ENCODE assay signal across 25 cellular contexts in genomic region chr11:57556041-57556440, GRCh38. TPM values are rescaled to one million over a fixed set of nuclear protein-coding genes. Genes with fewer than 3 reads are reported as not detected.
A peak's percentile ranks its signal among the peaks of the same experiment; 100 is the strongest.
DNase-seq lines count a peak whose midpoint lies in the region; ATAC-seq, FAIRE-seq and TF ChIP-seq lines count a peak whose summit lies in the region.
"Had no signal": no experiment of that assay in that cellular context is flagged by ENCODE, and none has a peak within 500 bp of the region (broad histone marks: within the 10 kb centered on the region; RNA-seq: fewer than 3 reads in every experiment).

No MANE protein-coding gene starts in this region.

- H3K79me2 ChIP-seq in H9 (ENCODE audit: insufficient read depth, low read length), result no peaks in the 10 kb centered on the region
- H3K79me2 ChIP-seq in K562 (ENCODE audit: control insufficient read depth, insufficient read depth, low read length), result no peaks in the 10 kb centered on the region

- H3K9me3 ChIP-seq in H9 (ENCODE audit: control insufficient read depth, low read depth, low read length) (no peaks in the 10 kb centered on the region), HUES6 (ENCODE audit: control insufficient read depth, insufficient read depth, low read depth, low read length) (no peaks in the 10 kb centered on the region), K562 (replicated peaks; ENCODE audit: control insufficient read depth, insufficient read depth, low read depth, low read length) (no peaks in the 10 kb centered on the region), upper lobe of left lung (no peaks in the 10 kb centered on the region)

- no peak overlapping the region for H3K14ac ChIP-seq in H9 (ENCODE audit: insufficient read depth, low read length)

- H3K4me3 Mint-ChIP-seq in H9, result no peak overlapping the region
- H3K4me3 Mint-ChIP-seq: CD4-positive, alpha-beta memory T cell had no signal

- no peak for TF ChIP-seq RAD21 in K562 (CRISPR knock-in tag; conservative IDR thresholded peaks at IDR 0.05 in 1 of 2, IDR thresholded peaks at IDR 0.05 in 1 of 2)

- in situ Hi-C loops in K562 (cut with MboI), result no loop called here

- H4K8ac ChIP-seq in H9 (replicated peaks; ENCODE audit: insufficient read length, low read depth, low read length), result peak overlapping the region; percentile 82

- intact Hi-C loops in K562 (cut with micrococcal nuclease), result no loop called here

- H3K9me3 Mint-ChIP-seq in H9, result no peaks in the 10 kb centered on the region
- H3K9me3 Mint-ChIP-seq: CD4-positive, alpha-beta memory T cell had no signal

- CTCF ChIA-PET in K562 (lab: Yijun Ruan, JAX; ENCODE audit: low intra/inter-chr PET ratio), result no interaction called here

- peaks cover 26% of the 10 kb centered on the region for H3K36me3 ChIP-seq in HUES6 (ENCODE audit: control insufficient read depth, insufficient read depth, low read length)
- H3K36me3 ChIP-seq in K562 (ENCODE audit: control insufficient read depth, insufficient read depth, low read length), result no peaks in the 10 kb centered on the region
- H3K36me3 ChIP-seq in upper lobe of left lung, result peaks cover 27 to 92% (median 83%) of the 10 kb centered on the region in 4 donors

- H3K27ac Mint-ChIP-seq in H9, result no peak overlapping the region

- H3K18ac ChIP-seq in H9 (ENCODE audit: insufficient read length, low read depth, low read length), result no peak overlapping the region

- H3K23me2 ChIP-seq in H9 (ENCODE audit: insufficient read length, low read depth, low read length, poor library complexity, severe bottlenecking), result no peaks in the 10 kb centered on the region

- H3K9ac ChIP-seq in H9 (ENCODE audit: extremely low read depth, insufficient read length, low read length) (no peak overlapping the region), HUES6 (ENCODE audit: low read length) (peak overlapping the region; percentile 9), K562 (ENCODE audit: insufficient read depth in 1 of 2, low read depth in 2 of 2, low read length in 2 of 2) (no peak overlapping the region)

- no peak for TF ChIP-seq POLR2A in K562 (conservative IDR thresholded peaks at IDR 0.05)
- TF ChIP-seq POLR2A in upper lobe of left lung (IDR thresholded peaks at IDR 0.05), result no peak

- no peak overlapping the region for H4K5ac ChIP-seq in H9 (ENCODE audit: insufficient read length, low read depth, low read length)

- no peak overlapping the region for H2BK12ac ChIP-seq in H9 (ENCODE audit: insufficient read length, low read depth, low read length)

- no peak overlapping the region for H2BK15ac ChIP-seq in H9 (ENCODE audit: low read depth, low read length)

- H3K79me1 ChIP-seq in H9 (ENCODE audit: insufficient read depth, low read depth, low read length, poor library complexity, severe bottlenecking), result no peaks in the 10 kb centered on the region

- no peak for FAIRE-seq in K562 (lab: Jason Lieb, UNC)
- FAIRE-seq: GM18507 had no signal

- no peak overlapping the region for H3K56ac ChIP-seq in H9 (ENCODE audit: insufficient read length, low read depth, low read length)

- H3K36me3 Mint-ChIP-seq in H9 (ENCODE audit: insufficient read depth in 1 of 3, low read depth in 3 of 3), result peaks cover 18 to 62% (median 53%) of the 10 kb centered on the region in 3 experiments; a peak in 6 of 7 replicates

- H3K27ac ChIP-seq in H9 (ENCODE audit: insufficient read length, low read depth, low read length), result no peak overlapping the region
- no peak overlapping the region for H3K27ac ChIP-seq in HUES6 (ENCODE audit: low read depth, low read length)
- no peak overlapping the region for H3K27ac ChIP-seq in K562 (ENCODE audit: extremely low read depth, low read depth, low read length)
- H3K27ac ChIP-seq in upper lobe of left lung, result no peak overlapping the region
- H3K27ac ChIP-seq: HL-60, RWPE1 had no signal

- WGBS in H9 (ENCODE audit: extremely low coverage, insufficient read length, low lambda C conversion rate), result no CpG with 5 or more reads among the region's 8 CpGs
- WGBS in K562 (ENCODE audit: insufficient coverage, low coverage, missing lambda C conversion rate), result 55% methylated on average over 8 of the region's 8 CpGs
- 87 to 88% methylated on average over 8 of the region's 8 CpGs for WGBS in upper lobe of left lung, 2 donors

- TF ChIP-seq EP300 in K562 (IDR thresholded peaks at IDR 0.05; ENCODE audit: low read length) (no peak), upper lobe of left lung (IDR thresholded peaks at IDR 0.05) (no peak)

- no peak overlapping the region for H2BK5ac ChIP-seq in H9 (ENCODE audit: insufficient read length, low read length)

- no peaks in the 10 kb centered on the region for H3K9me1 ChIP-seq in K562 (ENCODE audit: control insufficient read depth, insufficient read depth, low read length)

- H3K4me2 ChIP-seq in H9 (ENCODE audit: insufficient read depth, insufficient read length, low read length) (no peak overlapping the region), K562 (ENCODE audit: insufficient read depth, low read length) (no peak overlapping the region)

- no peak overlapping the region for H2BK120ac ChIP-seq in H9 (ENCODE audit: low read depth, low read length, poor library complexity, severe bottlenecking)

- H4K91ac ChIP-seq in H9 (ENCODE audit: insufficient read length, low read depth, low read length), result no peak overlapping the region

- BruUV-seq in K562 (replicated peaks; lab: Mats Ljungman, UMichigan), result no TSS peak

- POLR2A ChIA-PET in K562 (lab: Yijun Ruan, JAX), result no interaction called here

- DNase-seq in H9 (no peak), K562 (ENCODE audit: extremely low read depth in 1 of 4, low spot score in 3 of 4) (peak in 1 of 4 experiments; percentile 3), left lobe of liver (ENCODE audit: low spot score) (peak; percentile 59), NCI-H526 treated with DMSO at 0.1 percent for 48 hours (lab: John Stamatoyannopoulos, UW) (no peak), NCI-H510A (lab: John Stamatoyannopoulos, UW) (no peak), NCI-H187 (lab: John Stamatoyannopoulos, UW) (no peak), upper lobe of left lung (no peak)
- DNase-seq: C1 segment of cervical spinal cord; CD4-positive, alpha-beta memory T cell; COR-L47; DMS53; GOT3; NCI-H2081; NCI-H226; NCI-H774; SHP77 had no signal

- H2BK20ac ChIP-seq in H9 (ENCODE audit: low read depth, low read length, poor library complexity, severe bottlenecking), result no peak overlapping the region

- H4K20me1 ChIP-seq in H9 (ENCODE audit: control insufficient read depth, insufficient read depth, insufficient read length), result no peaks in the 10 kb centered on the region
- H4K20me1 ChIP-seq in K562 (replicated peaks; ENCODE audit: control insufficient read depth, insufficient read depth, low read length), result no peaks in the 10 kb centered on the region

- no peak overlapping the region for H2AK5ac ChIP-seq in H9 (ENCODE audit: insufficient read length, low read length)

- no peak overlapping the region; the same call in 1 of the 2 replicates for H3K4ac ChIP-seq in H9 (ENCODE audit: low read depth, low read length)

- ATAC-seq in K562 (no peak), left lobe of liver (peak; percentile 87), upper lobe of left lung (ENCODE audit: low FRiP score in 2 of 2) (no peak)

- H2AFZ ChIP-seq in H9 (ENCODE audit: low read length), result no peak overlapping the region
- H2AFZ ChIP-seq in K562 (ENCODE audit: low read depth, low read length), result no peak overlapping the region

- H3K27me3 ChIP-seq in H9 (ENCODE audit: insufficient read depth, low read length) (no peaks in the 10 kb centered on the region), HUES6 (ENCODE audit: control insufficient read depth, insufficient read depth, low read length) (no peaks in the 10 kb centered on the region), K562 (ENCODE audit: control insufficient read depth in 2 of 2, insufficient read depth in 2 of 2, low read length in 2 of 2) (no peaks in the 10 kb centered on the region), upper lobe of left lung (no peaks in the 10 kb centered on the region)

- no peak overlapping the region for H3K23ac ChIP-seq in H9 (ENCODE audit: insufficient read length, low read depth, low read length)

- TF ChIP-seq CTCF in H9 (conservative IDR thresholded peaks at IDR 0.05) (no peak), K562 (IDR thresholded peaks at IDR 0.05 in 2 of 3, conservative IDR thresholded peaks at IDR 0.05 in 1 of 3; ENCODE audit: insufficient read depth in 2 of 3, low read depth in 1 of 3, low read length in 3 of 3) (no peak), upper lobe of left lung (IDR thresholded peaks at IDR 0.05) (no peak)

- no peak overlapping the region for H3K4me3 ChIP-seq in HUES6 (ENCODE audit: low read depth, low read length)
- H3K4me3 ChIP-seq in K562, result no peak overlapping the region
- H3K4me3 ChIP-seq in upper lobe of left lung, result no peak overlapping the region

- H3K27me3 Mint-ChIP-seq in H9 (ENCODE audit: low read depth), result no peaks in the 10 kb centered on the region; the same call in 1 of the 2 replicates
- H3K27me3 Mint-ChIP-seq: CD4-positive, alpha-beta memory T cell had no signal

- H3K4me1 ChIP-seq in H9 (ENCODE audit: insufficient read depth, low read length) (no peaks in the 10 kb centered on the region; the same call in 1 of the 2 replicates), HUES6 (ENCODE audit: control insufficient read depth, insufficient read depth, low read length) (no peaks in the 10 kb centered on the region), K562 (replicated peaks in 1 of 2; ENCODE audit: control insufficient read depth in 2 of 2, insufficient read depth in 2 of 2, low read length in 2 of 2) (peaks cover 5 to 8% of the 10 kb centered on the region in 2 experiments; a peak in 3 of 5 replicates), upper lobe of left lung (no peaks in the 10 kb centered on the region)

- peaks cover 6 to 13% of the 10 kb centered on the region in 2 experiments; a peak in 1 of 4 replicates for H3K4me1 Mint-ChIP-seq in H9

- no peak overlapping the region for H3T11ph ChIP-seq in H9 (ENCODE audit: low read length)

RNA-seq across cellular contexts. Expression of gene UBE2L6, which starts 11.4 kb away (rescaled TPM):
- 38.2 and 38.9 TPM in 2 replicates for total RNA-seq in H9 (2021)
- total RNA-seq in K562 (2011; cell fraction: chromatin; rRNA removed; ENCODE audit: low replicate concordance), result 2.0 and 3.5 TPM in 2 replicates
- 1.8 and 2.6 TPM in 2 replicates for total RNA-seq in K562 (2011; cell fraction: nucleolus; rRNA removed)
- total RNA-seq in K562 (2011; cell fraction: nucleoplasm; rRNA removed), result 2.4 and 3.6 TPM in 2 replicates
- 7.7 and 11.8 TPM in 2 replicates for total RNA-seq in K562 (2014; rRNA removed)
- total RNA-seq in K562 (2014; rRNA removed; fragmentation: Illumina TruSeq; extraction: Trizol), result 6.4 and 7.9 TPM in 2 replicates
- total RNA-seq in K562 (2015; rRNA removed; fragmentation: Illumina TruSeq; extraction: Trizol), result 9.1 and 10.9 TPM in 2 replicates
- total RNA-seq in K562 (2021), result 9.7 and 9.8 TPM in 2 replicates
- polyA plus RNA-seq in K562 (2011; rRNA removed), result 5.4 and 5.9 TPM in 2 replicates
- polyA plus RNA-seq in K562 (2011; cell fraction: cytosol; rRNA removed), result 11.2 and 16.3 TPM in 2 replicates
- 2.8 and 4.5 TPM in 2 replicates for polyA plus RNA-seq in K562 (2011; cell fraction: nucleus; rRNA removed)
- polyA plus RNA-seq in K562 (2012), result 33.5 and 84.9 TPM in 2 replicates
- polyA plus RNA-seq in K562 (2014; fragmentation: Illumina TruSeq; extraction: Trizol), result 13.2 and 15.7 TPM in 2 replicates
- polyA plus RNA-seq in K562 (2014; fragmentation: Nextera tagmentation; extraction: Ambion mirVana), result 10 to 100 TPM; 21.5 to 24.9 TPM
- polyA plus RNA-seq in K562 (2014; rRNA removed), result 9.8 and 11.1 TPM in 2 replicates
- polyA minus RNA-seq in K562 (2011; rRNA and poly(A)+ RNA removed), result 5.3 and 6.6 TPM in 2 replicates
- 3.4 TPM in 2 replicates for polyA minus RNA-seq in K562 (2011; cell fraction: cytosol; rRNA and poly(A)+ RNA removed)
- 1.1 and 2.6 TPM in 2 replicates for polyA minus RNA-seq in K562 (2011; cell fraction: nucleus; rRNA and poly(A)+ RNA removed)
- 53.0 TPM for total RNA-seq in left lobe of liver
- total RNA-seq in upper lobe of left lung, result 100 to 1,000 TPM in 1 of 6 donors, 10 to 100 TPM in 5; 39.8 to 142 (median 80.9) TPM

RNA-seq across cellular contexts. Expression of gene SMTNL1, which starts 18.6 kb away (rescaled TPM):
- 0.18 TPM in 1 of 2 replicates, not detected in the other for total RNA-seq in H9 (2021)
- not detected in 2 replicates for total RNA-seq in K562 (2011; cell fraction: chromatin; rRNA removed; ENCODE audit: low replicate concordance)
- not detected in 2 replicates for total RNA-seq in K562 (2011; cell fraction: nucleolus; rRNA removed)
- not detected in 2 replicates for total RNA-seq in K562 (2011; cell fraction: nucleoplasm; rRNA removed)
- not detected in 2 replicates for total RNA-seq in K562 (2014; rRNA removed)
- not detected in 2 replicates for total RNA-seq in K562 (2014; rRNA removed; fragmentation: Illumina TruSeq; extraction: Trizol)
- not detected in 2 replicates for total RNA-seq in K562 (2015; rRNA removed; fragmentation: Illumina TruSeq; extraction: Trizol)
- total RNA-seq in K562 (2021), result not detected in 2 replicates
- not detected in 2 replicates for polyA plus RNA-seq in K562 (2011; rRNA removed)
- not detected in 2 replicates for polyA plus RNA-seq in K562 (2011; cell fraction: cytosol; rRNA removed)
- not detected in 2 replicates for polyA plus RNA-seq in K562 (2011; cell fraction: nucleus; rRNA removed)
- polyA plus RNA-seq in K562 (2012), result 0.30 TPM in 1 of 2 replicates, not detected in the other
- not detected in 2 replicates for polyA plus RNA-seq in K562 (2014; fragmentation: Illumina TruSeq; extraction: Trizol)
- not detected for polyA plus RNA-seq in K562 (2014; fragmentation: Nextera tagmentation; extraction: Ambion mirVana)
- polyA plus RNA-seq in K562 (2014; rRNA removed), result not detected in 2 replicates
- polyA minus RNA-seq in K562 (2011; rRNA and poly(A)+ RNA removed), result not detected in 2 replicates
- not detected in 2 replicates for polyA minus RNA-seq in K562 (2011; cell fraction: cytosol; rRNA and poly(A)+ RNA removed)
- not detected in 2 replicates for polyA minus RNA-seq in K562 (2011; cell fraction: nucleus; rRNA and poly(A)+ RNA removed)
- total RNA-seq in left lobe of liver, result not detected
- total RNA-seq in upper lobe of left lung, result not detected
- total RNA-seq: A673; CD4-positive, alpha-beta memory T cell; Daoy; G401; LHCN-M2; MCF 10A had no signal

RNA-seq across cellular contexts. Expression of gene TIMM10, which starts 25.5 kb away (rescaled TPM):
- total RNA-seq in H9 (2021), result 126 and 130 TPM in 2 replicates
- total RNA-seq in K562 (2011; cell fraction: chromatin; rRNA removed; ENCODE audit: low replicate concordance), result 16.6 and 31.9 TPM in 2 replicates
- total RNA-seq in K562 (2011; cell fraction: nucleolus; rRNA removed), result 45.1 and 48.4 TPM in 2 replicates
- 37.1 and 40.2 TPM in 2 replicates for total RNA-seq in K562 (2011; cell fraction: nucleoplasm; rRNA removed)
- 172 and 189 TPM in 2 replicates for total RNA-seq in K562 (2014; rRNA removed)
- total RNA-seq in K562 (2014; rRNA removed; fragmentation: Illumina TruSeq; extraction: Trizol), result 86.1 and 109 TPM in 2 replicates
- 119 and 130 TPM in 2 replicates for total RNA-seq in K562 (2015; rRNA removed; fragmentation: Illumina TruSeq; extraction: Trizol)
- total RNA-seq in K562 (2021), result 159 and 166 TPM in 2 replicates
- polyA plus RNA-seq in K562 (2011; rRNA removed), result 133 and 155 TPM in 2 replicates
- 183 and 188 TPM in 2 replicates for polyA plus RNA-seq in K562 (2011; cell fraction: cytosol; rRNA removed)
- polyA plus RNA-seq in K562 (2011; cell fraction: nucleus; rRNA removed), result 68.3 and 76.8 TPM in 2 replicates
- polyA plus RNA-seq in K562 (2012), result 64.2 and 162 TPM in 2 replicates
- 158 and 183 TPM in 2 replicates for polyA plus RNA-seq in K562 (2014; fragmentation: Illumina TruSeq; extraction: Trizol)
- 100 to 1,000 TPM; 493 to 553 TPM for polyA plus RNA-seq in K562 (2014; fragmentation: Nextera tagmentation; extraction: Ambion mirVana)
- 199 and 222 TPM in 2 replicates for polyA plus RNA-seq in K562 (2014; rRNA removed)
- polyA minus RNA-seq in K562 (2011; rRNA and poly(A)+ RNA removed), result 67.5 and 72.6 TPM in 2 replicates
- polyA minus RNA-seq in K562 (2011; cell fraction: cytosol; rRNA and poly(A)+ RNA removed), result 17.3 and 37.4 TPM in 2 replicates
- polyA minus RNA-seq in K562 (2011; cell fraction: nucleus; rRNA and poly(A)+ RNA removed), result 13.5 and 21.9 TPM in 2 replicates
- 39.3 TPM for total RNA-seq in left lobe of liver
- 10 to 100 TPM in 5 of 6 donors, 1 to 10 TPM in 1; 7.3 to 62.2 (median 26.8) TPM for total RNA-seq in upper lobe of left lung

RNA-seq across cellular contexts. Expression of gene SLC43A1, which starts 40.5 kb away (rescaled TPM):
- total RNA-seq in H9 (2021) (16.3 and 17.0 TPM in 2 replicates), K562 (2014; rRNA removed) (32.0 and 36.4 TPM in 2 replicates), K562 (2014; rRNA removed; fragmentation: Illumina TruSeq; extraction: Trizol) (14.8 and 17.3 TPM in 2 replicates), K562 (2015; rRNA removed; fragmentation: Illumina TruSeq; extraction: Trizol) (16.1 and 17.8 TPM in 2 replicates), K562 (2021) (41.8 and 42.9 TPM in 2 replicates), left lobe of liver (115 TPM), upper lobe of left lung (10 to 100 TPM in 5 of 6 donors, 1 to 10 TPM in 1; 7.1 to 72.3 (median 13.9) TPM)
- 70.0 and 187 TPM in 2 replicates for total RNA-seq in K562 (2011; cell fraction: chromatin; rRNA removed; ENCODE audit: low replicate concordance)
- total RNA-seq in K562 (2011; cell fraction: nucleolus; rRNA removed), result 140 and 142 TPM in 2 replicates
- 97.5 and 106 TPM in 2 replicates for total RNA-seq in K562 (2011; cell fraction: nucleoplasm; rRNA removed)
- polyA plus RNA-seq in K562 (2011; rRNA removed) (24.6 and 30.6 TPM in 2 replicates), K562 (2014; fragmentation: Illumina TruSeq; extraction: Trizol) (33.4 and 37.3 TPM in 2 replicates), K562 (2014; fragmentation: Nextera tagmentation; extraction: Ambion mirVana) (1 to 10 TPM; 2.6 to 3.8 TPM), K562 (2014; rRNA removed) (29.9 and 30.6 TPM in 2 replicates)
- polyA plus RNA-seq in K562 (2011; cell fraction: cytosol; rRNA removed), result 32.9 and 51.5 TPM in 2 replicates
- 72.6 and 94.2 TPM in 2 replicates for polyA plus RNA-seq in K562 (2011; cell fraction: nucleus; rRNA removed)
- 24.9 and 86.3 TPM in 2 replicates for polyA plus RNA-seq in K562 (2012)
- polyA minus RNA-seq in K562 (2011; rRNA and poly(A)+ RNA removed), result 23.7 and 32.9 TPM in 2 replicates
- 24.3 and 29.1 TPM in 2 replicates for polyA minus RNA-seq in K562 (2011; cell fraction: cytosol; rRNA and poly(A)+ RNA removed)
- 38.5 and 48.2 TPM in 2 replicates for polyA minus RNA-seq in K562 (2011; cell fraction: nucleus; rRNA and poly(A)+ RNA removed)

RNA-seq across cellular contexts. Expression of gene SERPING1, which starts 41.4 kb away (rescaled TPM):
- total RNA-seq in H9 (2021) (35.2 and 37.9 TPM in 2 replicates), K562 (2014; rRNA removed) (not detected in 2 replicates), K562 (2014; rRNA removed; fragmentation: Illumina TruSeq; extraction: Trizol) (not detected in 2 replicates), K562 (2015; rRNA removed; fragmentation: Illumina TruSeq; extraction: Trizol) (0.14 TPM in 1 of 2 replicates, not detected in the other), K562 (2021) (0.94 and 1.00 TPM in 2 replicates), left lobe of liver (1,854 TPM), upper lobe of left lung (100 to 1,000 TPM; 306 to 573 (median 469) TPM)
- total RNA-seq in K562 (2011; cell fraction: chromatin; rRNA removed; ENCODE audit: low replicate concordance), result 0.44 TPM in 1 of 2 replicates, not detected in the other
- 0.33 TPM in 1 of 2 replicates, not detected in the other for total RNA-seq in K562 (2011; cell fraction: nucleolus; rRNA removed)
- total RNA-seq in K562 (2011; cell fraction: nucleoplasm; rRNA removed), result 0.37 and 0.46 TPM in 2 replicates
- polyA plus RNA-seq in K562 (2011; rRNA removed) (0.10 and 0.31 TPM in 2 replicates), K562 (2014; fragmentation: Illumina TruSeq; extraction: Trizol) (0.08 and 0.31 TPM in 2 replicates), K562 (2014; fragmentation: Nextera tagmentation; extraction: Ambion mirVana) (under 1 TPM; 0.21 to 0.30 TPM), K562 (2014; rRNA removed) (0.20 and 0.55 TPM in 2 replicates)
- 0.37 and 0.40 TPM in 2 replicates for polyA plus RNA-seq in K562 (2011; cell fraction: cytosol; rRNA removed)
- polyA plus RNA-seq in K562 (2011; cell fraction: nucleus; rRNA removed), result 0.18 and 0.48 TPM in 2 replicates
- polyA plus RNA-seq in K562 (2012), result 0.30 and 1.2 TPM in 2 replicates
- polyA minus RNA-seq in K562 (2011; rRNA and poly(A)+ RNA removed), result not detected in 2 replicates
- polyA minus RNA-seq in K562 (2011; cell fraction: cytosol; rRNA and poly(A)+ RNA removed), result not detected in 2 replicates
- 0.13 TPM in 1 of 2 replicates, not detected in the other for polyA minus RNA-seq in K562 (2011; cell fraction: nucleus; rRNA and poly(A)+ RNA removed)
- total RNA-seq: CD4-positive, alpha-beta memory T cell; Daoy; MCF 10A had no signal
- polyA plus RNA-seq: CD4-positive, alpha-beta memory T cell had no signal
